ENCODE assay signal across 8 cellular contexts in genomic region chr19:42081584-42082258, GRCh38. TPM values are rescaled to one million over a fixed set of nuclear protein-coding genes. Genes with fewer than 3 reads are reported as not detected.
DNase-seq lines count a peak whose midpoint lies in the region; ATAC-seq and TF ChIP-seq lines count a peak whose summit lies in the region.

No MANE protein-coding gene starts in this region.

- no peak overlapping the region for H3K4me3 Mint-ChIP-seq in activated T-cell treated with anti-CD3 and anti-CD28 coated beads, Interleukin-2, amount 50 U/mL, for 4 hours

- H3K4me1 Mint-ChIP-seq in activated T-cell treated with anti-CD3 and anti-CD28 coated beads, Interleukin-2, amount 50 U/mL, for 4 hours (ENCODE audit: low read depth): peaks cover 26% of the 10 kb centered on the region

- H3K27me3 Mint-ChIP-seq in activated T-cell treated with anti-CD3 and anti-CD28 coated beads, Interleukin-2, amount 50 U/mL, for 4 hours (ENCODE audit: low read depth): no peaks in the 10 kb centered on the region

- H3K27ac ChIP-seq in left lung: no peak overlapping the region

- peak; percentile 52 to 53 for ATAC-seq in activated T-cell treated with anti-CD3 and anti-CD28 coated beads, Interleukin-2, amount 50 U/mL, for 4 hours
- ATAC-seq in left lung: peak; percentile 58
- no peak for ATAC-seq in HG02571 (IDR thresholded peaks at IDR 0.05; ENCODE audit: unreplicated experiment)
- no peak for ATAC-seq in HG03045 (IDR thresholded peaks at IDR 0.05; ENCODE audit: unreplicated experiment)
- no peak for ATAC-seq in HG03175 (IDR thresholded peaks at IDR 0.05; ENCODE audit: unreplicated experiment)

- no peaks in the 10 kb centered on the region for H3K27me3 ChIP-seq in left lung

- no peaks in the 10 kb centered on the region for H3K9me3 Mint-ChIP-seq in activated T-cell treated with anti-CD3 and anti-CD28 coated beads, Interleukin-2, amount 50 U/mL, for 4 hours

- H3K4me3 ChIP-seq in left lung: no peak overlapping the region

- H3K9me3 ChIP-seq in left lung: no peaks in the 10 kb centered on the region

- H3K4me1 ChIP-seq in left lung: peaks cover 10 to 15% of the 10 kb centered on the region in 2 donors

- intact Hi-C loops in left lung (cut with DNase I): no loop called here

- peak in 1 of 2 donors; percentile 9 for TF ChIP-seq CTCF in left lung (IDR thresholded peaks at IDR 0.05)

- DNase-seq in activated T-cell treated with anti-CD3 and anti-CD28 coated beads, Interleukin-2, amount 50 U/mL, for 4 hours: no peak
- no peak for DNase-seq in activated T-cell treated with anti-CD3 and anti-CD28 coated beads, Interleukin-2, amount 50 U/mL, for 48 hours
- peak; percentile 57 for DNase-seq in MV-4-11 (lab: John Stamatoyannopoulos, UW)
- peak; percentile 12 for DNase-seq in amniotic stem cell (lab: John Stamatoyannopoulos, UW)
- no peak for DNase-seq in left lung

- peaks cover 16% of the 10 kb centered on the region for H3K36me3 Mint-ChIP-seq in activated T-cell treated with anti-CD3 and anti-CD28 coated beads, Interleukin-2, amount 50 U/mL, for 4 hours (ENCODE audit: insufficient read depth)

- peaks cover 0 to 48% of the 10 kb centered on the region in 2 donors for H3K36me3 ChIP-seq in left lung

RNA-seq across cellular contexts. Expression of gene ZNF574, which starts 5.8 kb away (rescaled TPM):
- 10 to 100 TPM; 19.9 to 20.7 (median 20.6) TPM for total RNA-seq in activated T-cell treated with anti-CD3 and anti-CD28 coated beads, Interleukin-2, amount 50 U/mL, for 4 hours
- total RNA-seq in left lung: 10 to 100 TPM in 1 of 2 donors, 1 to 10 TPM in 1; 9.4 to 11.2 TPM

RNA-seq across cellular contexts. Expression of gene GRIK5, which starts 11.7 kb away (rescaled TPM):
- total RNA-seq in activated T-cell treated with anti-CD3 and anti-CD28 coated beads, Interleukin-2, amount 50 U/mL, for 4 hours: 1 to 10 TPM in 1 of 3 donors, under 1 TPM in 2; 0.49 to 1.1 (median 0.61) TPM
- total RNA-seq in left lung: under 1 TPM; 0.29 to 0.81 TPM

RNA-seq across cellular contexts. Expression of gene POU2F2, which starts 50.5 kb away (rescaled TPM):
- total RNA-seq in activated T-cell treated with anti-CD3 and anti-CD28 coated beads, Interleukin-2, amount 50 U/mL, for 4 hours: 100 to 1,000 TPM in 1 of 3 donors, 10 to 100 TPM in 2; 83.9 to 123 (median 85.7) TPM
- 10 to 100 TPM in 1 of 2 donors, 1 to 10 TPM in 1; 2.0 to 10.0 TPM for total RNA-seq in left lung

Comparison
In these comparisons a context has a peak if more than half of its experiments do, and no peak if none do; other contexts are left out.
1. ATAC-seq: peak in activated T-cell treated with anti-CD3 and anti-CD28 coated beads, Interleukin-2, amount 50 U/mL, for 4 hours (2 of 2) and left lung (single experiment); none in HG02571 (single experiment), HG03045 (single experiment) and HG03175 (single experiment).
2. DNase-seq: peak in MV-4-11 (single experiment) and amniotic stem cell (single experiment); none in activated T-cell treated with anti-CD3 and anti-CD28 coated beads, Interleukin-2, amount 50 U/mL, for 4 hours (single experiment), activated T-cell treated with anti-CD3 and anti-CD28 coated beads, Interleukin-2, amount 50 U/mL, for 48 hours (0 of 2) and left lung (0 of 2).
3. RNA of gene POU2F2, which starts 50.5 kb away (total RNA-seq): 83.9 to 123 TPM in activated T-cell treated with anti-CD3 and anti-CD28 coated beads, Interleukin-2, amount 50 U/mL, for 4 hours; 2.0 to 10.0 TPM in left lung; every median in the first group is over 4 times any median in the second.